Comparison of ENCODE assay signal across 1 cellular context in the genomic region with DNA sequence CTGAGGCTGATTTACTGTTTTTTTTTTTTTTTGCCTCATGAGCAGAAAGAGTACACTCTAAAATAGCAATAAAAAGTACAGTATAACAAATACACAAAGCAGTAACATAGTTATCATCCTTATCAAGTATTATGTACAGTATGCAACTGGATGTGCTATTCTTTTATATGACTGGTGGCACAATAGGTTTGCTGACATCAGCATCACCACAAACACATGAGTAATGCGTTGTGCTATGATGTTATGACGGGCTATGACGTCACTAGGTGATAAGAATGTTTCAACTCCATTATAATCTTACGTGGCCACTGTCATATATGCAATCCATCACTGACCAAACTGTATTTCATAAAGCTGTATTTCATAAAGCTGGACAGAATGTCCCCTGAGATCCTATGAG.
TF ChIP-seq lines count a peak whose summit lies in the region.

No MANE protein-coding gene starts in this region.

TF ChIP-seq in HEK293, 187 proteins besides CTCF, POLR2A, EP300 and RAD21 (continued from another document):
- TF ChIP-seq, protein P1, sequence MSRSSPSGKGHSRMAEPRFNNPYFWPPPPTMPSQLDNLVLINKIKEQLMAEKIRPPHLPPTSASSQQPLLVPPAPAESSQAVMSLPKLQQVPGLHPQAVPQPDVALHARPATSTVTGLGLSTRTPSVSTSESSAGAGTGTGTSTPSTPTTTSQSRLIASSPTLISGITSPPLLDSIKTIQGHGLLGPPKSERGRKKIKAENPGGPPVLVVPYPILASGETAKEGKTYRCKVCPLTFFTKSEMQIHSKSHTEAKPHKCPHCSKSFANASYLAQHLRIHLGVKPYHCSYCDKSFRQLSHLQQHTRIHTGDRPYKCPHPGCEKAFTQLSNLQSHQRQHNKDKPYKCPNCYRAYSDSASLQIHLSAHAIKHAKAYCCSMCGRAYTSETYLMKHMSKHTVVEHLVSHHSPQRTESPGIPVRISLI (tag by site-specific recombination; IDR thresholded peaks at IDR 0.05) = no peak
- TF ChIP-seq ZXDB (tag by site-specific recombination; IDR thresholded peaks at IDR 0.05) (no peak), ZNF184 (tag by site-specific recombination; IDR thresholded peaks at IDR 0.05) (no peak), BCL11A (tag by site-specific recombination; IDR thresholded peaks at IDR 0.05; ENCODE audit: low read depth) (no peak), ZNF311 (tag by site-specific recombination; IDR thresholded peaks at IDR 0.05; ENCODE audit: borderline replicate concordance) (no peak), ZNF843 (tag by site-specific recombination; IDR thresholded peaks at IDR 0.05) (0 out of 2 replicates have a peak, but pooled peaks have one; percentile 28), ZNF600 (tag by site-specific recombination; IDR thresholded peaks at IDR 0.05) (no peak), ZNF175 (tag by site-specific recombination; IDR thresholded peaks at IDR 0.05) (no peak), SP7 (tag by site-specific recombination; IDR thresholded peaks at IDR 0.05) (peak; percentile 51), PRDM1 (tag by site-specific recombination; IDR thresholded peaks at IDR 0.05) (no peak), ZNF394 (tag by site-specific recombination; IDR thresholded peaks at IDR 0.05; ENCODE audit: borderline replicate concordance) (no peak), ZNF548 (tag by site-specific recombination; IDR thresholded peaks at IDR 0.05) (no peak), ZNF791 (tag by site-specific recombination; IDR thresholded peaks at IDR 0.05) (no peak), REPIN1 (tag by site-specific recombination; IDR thresholded peaks at IDR 0.05; ENCODE audit: low read depth) (no peak), SP3 (tag by site-specific recombination; IDR thresholded peaks at IDR 0.05) (0 out of 2 replicates have a peak, but pooled peaks have one; percentile 32), ZNF792 (tag by site-specific recombination; IDR thresholded peaks at IDR 0.05) (no peak), ZNF202 (tag by site-specific recombination; IDR thresholded peaks at IDR 0.05; ENCODE audit: borderline replicate concordance) (no peak), SALL2 (tag by site-specific recombination; IDR thresholded peaks at IDR 0.05; ENCODE audit: borderline replicate concordance) (no peak), ZNF274 (IDR thresholded peaks at IDR 0.05; ENCODE audit: low read length) (no peak), ZNF274 (tag by site-specific recombination; IDR thresholded peaks at IDR 0.05; ENCODE audit: borderline replicate concordance) (no peak), SP2 (tag by site-specific recombination; IDR thresholded peaks at IDR 0.05) (no peak), TRIM28 (IDR thresholded peaks at IDR 0.05; ENCODE audit: borderline replicate concordance, low read length) (no peak), ZNF133 (tag by site-specific recombination; IDR thresholded peaks at IDR 0.05) (no peak), ZNF292 (tag by site-specific recombination; IDR thresholded peaks at IDR 0.05; ENCODE audit: borderline replicate concordance, low read depth) (no peak), ZFP41 (tag by site-specific recombination; IDR thresholded peaks at IDR 0.05; ENCODE audit: borderline replicate concordance) (no peak), ZNF10 (tag by site-specific recombination; IDR thresholded peaks at IDR 0.05) (no peak), HOXA7 (CRISPR knock-in tag; IDR thresholded peaks at IDR 0.05; ENCODE audit: borderline replicate concordance) (no peak), ZNF747 (tag by site-specific recombination; IDR thresholded peaks at IDR 0.05) (no peak), ZNF558 (tag by site-specific recombination; IDR thresholded peaks at IDR 0.05) (no peak), ZSCAN30 (tag by site-specific recombination; IDR thresholded peaks at IDR 0.05) (no peak), ZBTB8A (tag by site-specific recombination; IDR thresholded peaks at IDR 0.05) (no peak), ZNF501 (tag by site-specific recombination; IDR thresholded peaks at IDR 0.05) (no peak)
- TF ChIP-seq, protein P2, sequence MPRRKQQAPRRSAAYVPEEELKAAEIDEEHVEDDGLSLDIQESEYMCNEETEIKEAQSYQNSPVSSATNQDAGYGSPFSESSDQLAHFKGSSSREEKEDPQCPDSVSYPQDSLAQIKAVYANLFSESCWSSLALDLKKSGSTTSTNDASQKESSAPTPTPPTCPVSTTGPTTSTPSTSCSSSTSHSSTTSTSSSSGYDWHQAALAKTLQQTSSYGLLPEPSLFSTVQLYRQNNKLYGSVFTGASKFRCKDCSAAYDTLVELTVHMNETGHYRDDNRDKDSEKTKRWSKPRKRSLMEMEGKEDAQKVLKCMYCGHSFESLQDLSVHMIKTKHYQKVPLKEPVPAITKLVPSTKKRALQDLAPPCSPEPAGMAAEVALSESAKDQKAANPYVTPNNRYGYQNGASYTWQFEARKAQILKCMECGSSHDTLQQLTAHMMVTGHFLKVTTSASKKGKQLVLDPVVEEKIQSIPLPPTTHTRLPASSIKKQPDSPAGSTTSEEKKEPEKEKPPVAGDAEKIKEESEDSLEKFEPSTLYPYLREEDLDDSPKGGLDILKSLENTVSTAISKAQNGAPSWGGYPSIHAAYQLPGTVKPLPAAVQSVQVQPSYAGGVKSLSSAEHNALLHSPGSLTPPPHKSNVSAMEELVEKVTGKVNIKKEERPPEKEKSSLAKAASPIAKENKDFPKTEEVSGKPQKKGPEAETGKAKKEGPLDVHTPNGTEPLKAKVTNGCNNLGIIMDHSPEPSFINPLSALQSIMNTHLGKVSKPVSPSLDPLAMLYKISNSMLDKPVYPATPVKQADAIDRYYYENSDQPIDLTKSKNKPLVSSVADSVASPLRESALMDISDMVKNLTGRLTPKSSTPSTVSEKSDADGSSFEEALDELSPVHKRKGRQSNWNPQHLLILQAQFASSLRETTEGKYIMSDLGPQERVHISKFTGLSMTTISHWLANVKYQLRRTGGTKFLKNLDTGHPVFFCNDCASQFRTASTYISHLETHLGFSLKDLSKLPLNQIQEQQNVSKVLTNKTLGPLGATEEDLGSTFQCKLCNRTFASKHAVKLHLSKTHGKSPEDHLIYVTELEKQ (tag by site-specific recombination; IDR thresholded peaks at IDR 0.05; ENCODE audit: borderline replicate concordance) = peak; percentile 23; the same call in 1 of the 2 replicates
- TF ChIP-seq, protein P3, sequence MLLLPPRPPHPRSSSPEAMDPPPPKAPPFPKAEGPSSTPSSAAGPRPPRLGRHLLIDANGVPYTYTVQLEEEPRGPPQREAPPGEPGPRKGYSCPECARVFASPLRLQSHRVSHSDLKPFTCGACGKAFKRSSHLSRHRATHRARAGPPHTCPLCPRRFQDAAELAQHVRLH (tag by site-specific recombination; IDR thresholded peaks at IDR 0.05) = no peak
- TF ChIP-seq, protein P4, sequence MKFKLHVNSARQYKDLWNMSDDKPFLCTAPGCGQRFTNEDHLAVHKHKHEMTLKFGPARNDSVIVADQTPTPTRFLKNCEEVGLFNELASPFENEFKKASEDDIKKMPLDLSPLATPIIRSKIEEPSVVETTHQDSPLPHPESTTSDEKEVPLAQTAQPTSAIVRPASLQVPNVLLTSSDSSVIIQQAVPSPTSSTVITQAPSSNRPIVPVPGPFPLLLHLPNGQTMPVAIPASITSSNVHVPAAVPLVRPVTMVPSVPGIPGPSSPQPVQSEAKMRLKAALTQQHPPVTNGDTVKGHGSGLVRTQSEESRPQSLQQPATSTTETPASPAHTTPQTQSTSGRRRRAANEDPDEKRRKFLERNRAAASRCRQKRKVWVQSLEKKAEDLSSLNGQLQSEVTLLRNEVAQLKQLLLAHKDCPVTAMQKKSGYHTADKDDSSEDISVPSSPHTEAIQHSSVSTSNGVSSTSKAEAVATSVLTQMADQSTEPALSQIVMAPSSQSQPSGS (tag by site-specific recombination; IDR thresholded peaks at IDR 0.05; ENCODE audit: low read depth) = peak; percentile 95
- TF ChIP-seq, protein P5, sequence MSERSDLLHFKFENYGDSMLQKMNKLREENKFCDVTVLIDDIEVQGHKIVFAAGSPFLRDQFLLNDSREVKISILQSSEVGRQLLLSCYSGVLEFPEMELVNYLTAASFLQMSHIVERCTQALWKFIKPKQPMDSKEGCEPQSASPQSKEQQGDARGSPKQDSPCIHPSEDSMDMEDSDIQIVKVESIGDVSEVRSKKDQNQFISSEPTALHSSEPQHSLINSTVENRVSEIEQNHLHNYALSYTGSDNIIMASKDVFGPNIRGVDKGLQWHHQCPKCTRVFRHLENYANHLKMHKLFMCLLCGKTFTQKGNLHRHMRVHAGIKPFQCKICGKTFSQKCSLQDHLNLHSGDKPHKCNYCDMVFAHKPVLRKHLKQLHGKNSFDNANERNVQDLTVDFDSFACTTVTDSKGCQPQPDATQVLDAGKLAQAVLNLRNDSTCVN (tag by site-specific recombination; optimal IDR thresholded peaks at IDR 0.05) = no peak
- TF ChIP-seq, protein P6, sequence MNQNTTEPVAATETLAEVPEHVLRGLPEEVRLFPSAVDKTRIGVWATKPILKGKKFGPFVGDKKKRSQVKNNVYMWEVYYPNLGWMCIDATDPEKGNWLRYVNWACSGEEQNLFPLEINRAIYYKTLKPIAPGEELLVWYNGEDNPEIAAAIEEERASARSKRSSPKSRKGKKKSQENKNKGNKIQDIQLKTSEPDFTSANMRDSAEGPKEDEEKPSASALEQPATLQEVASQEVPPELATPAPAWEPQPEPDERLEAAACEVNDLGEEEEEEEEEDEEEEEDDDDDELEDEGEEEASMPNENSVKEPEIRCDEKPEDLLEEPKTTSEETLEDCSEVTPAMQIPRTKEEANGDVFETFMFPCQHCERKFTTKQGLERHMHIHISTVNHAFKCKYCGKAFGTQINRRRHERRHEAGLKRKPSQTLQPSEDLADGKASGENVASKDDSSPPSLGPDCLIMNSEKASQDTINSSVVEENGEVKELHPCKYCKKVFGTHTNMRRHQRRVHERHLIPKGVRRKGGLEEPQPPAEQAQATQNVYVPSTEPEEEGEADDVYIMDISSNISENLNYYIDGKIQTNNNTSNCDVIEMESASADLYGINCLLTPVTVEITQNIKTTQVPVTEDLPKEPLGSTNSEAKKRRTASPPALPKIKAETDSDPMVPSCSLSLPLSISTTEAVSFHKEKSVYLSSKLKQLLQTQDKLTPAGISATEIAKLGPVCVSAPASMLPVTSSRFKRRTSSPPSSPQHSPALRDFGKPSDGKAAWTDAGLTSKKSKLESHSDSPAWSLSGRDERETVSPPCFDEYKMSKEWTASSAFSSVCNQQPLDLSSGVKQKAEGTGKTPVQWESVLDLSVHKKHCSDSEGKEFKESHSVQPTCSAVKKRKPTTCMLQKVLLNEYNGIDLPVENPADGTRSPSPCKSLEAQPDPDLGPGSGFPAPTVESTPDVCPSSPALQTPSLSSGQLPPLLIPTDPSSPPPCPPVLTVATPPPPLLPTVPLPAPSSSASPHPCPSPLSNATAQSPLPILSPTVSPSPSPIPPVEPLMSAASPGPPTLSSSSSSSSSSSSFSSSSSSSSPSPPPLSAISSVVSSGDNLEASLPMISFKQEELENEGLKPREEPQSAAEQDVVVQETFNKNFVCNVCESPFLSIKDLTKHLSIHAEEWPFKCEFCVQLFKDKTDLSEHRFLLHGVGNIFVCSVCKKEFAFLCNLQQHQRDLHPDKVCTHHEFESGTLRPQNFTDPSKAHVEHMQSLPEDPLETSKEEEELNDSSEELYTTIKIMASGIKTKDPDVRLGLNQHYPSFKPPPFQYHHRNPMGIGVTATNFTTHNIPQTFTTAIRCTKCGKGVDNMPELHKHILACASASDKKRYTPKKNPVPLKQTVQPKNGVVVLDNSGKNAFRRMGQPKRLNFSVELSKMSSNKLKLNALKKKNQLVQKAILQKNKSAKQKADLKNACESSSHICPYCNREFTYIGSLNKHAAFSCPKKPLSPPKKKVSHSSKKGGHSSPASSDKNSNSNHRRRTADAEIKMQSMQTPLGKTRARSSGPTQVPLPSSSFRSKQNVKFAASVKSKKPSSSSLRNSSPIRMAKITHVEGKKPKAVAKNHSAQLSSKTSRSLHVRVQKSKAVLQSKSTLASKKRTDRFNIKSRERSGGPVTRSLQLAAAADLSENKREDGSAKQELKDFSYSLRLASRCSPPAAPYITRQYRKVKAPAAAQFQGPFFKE (tag by site-specific recombination; IDR thresholded peaks at IDR 0.05; ENCODE audit: borderline replicate concordance) = no peak
- TF ChIP-seq, protein P7, sequence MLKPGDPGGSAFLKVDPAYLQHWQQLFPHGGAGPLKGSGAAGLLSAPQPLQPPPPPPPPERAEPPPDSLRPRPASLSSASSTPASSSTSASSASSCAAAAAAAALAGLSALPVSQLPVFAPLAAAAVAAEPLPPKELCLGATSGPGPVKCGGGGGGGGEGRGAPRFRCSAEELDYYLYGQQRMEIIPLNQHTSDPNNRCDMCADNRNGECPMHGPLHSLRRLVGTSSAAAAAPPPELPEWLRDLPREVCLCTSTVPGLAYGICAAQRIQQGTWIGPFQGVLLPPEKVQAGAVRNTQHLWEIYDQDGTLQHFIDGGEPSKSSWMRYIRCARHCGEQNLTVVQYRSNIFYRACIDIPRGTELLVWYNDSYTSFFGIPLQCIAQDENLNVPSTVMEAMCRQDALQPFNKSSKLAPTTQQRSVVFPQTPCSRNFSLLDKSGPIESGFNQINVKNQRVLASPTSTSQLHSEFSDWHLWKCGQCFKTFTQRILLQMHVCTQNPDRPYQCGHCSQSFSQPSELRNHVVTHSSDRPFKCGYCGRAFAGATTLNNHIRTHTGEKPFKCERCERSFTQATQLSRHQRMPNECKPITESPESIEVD (tag by site-specific recombination; IDR thresholded peaks at IDR 0.05) = peak; percentile 26; the same call in 1 of the 2 replicates
- TF ChIP-seq, protein P8, sequence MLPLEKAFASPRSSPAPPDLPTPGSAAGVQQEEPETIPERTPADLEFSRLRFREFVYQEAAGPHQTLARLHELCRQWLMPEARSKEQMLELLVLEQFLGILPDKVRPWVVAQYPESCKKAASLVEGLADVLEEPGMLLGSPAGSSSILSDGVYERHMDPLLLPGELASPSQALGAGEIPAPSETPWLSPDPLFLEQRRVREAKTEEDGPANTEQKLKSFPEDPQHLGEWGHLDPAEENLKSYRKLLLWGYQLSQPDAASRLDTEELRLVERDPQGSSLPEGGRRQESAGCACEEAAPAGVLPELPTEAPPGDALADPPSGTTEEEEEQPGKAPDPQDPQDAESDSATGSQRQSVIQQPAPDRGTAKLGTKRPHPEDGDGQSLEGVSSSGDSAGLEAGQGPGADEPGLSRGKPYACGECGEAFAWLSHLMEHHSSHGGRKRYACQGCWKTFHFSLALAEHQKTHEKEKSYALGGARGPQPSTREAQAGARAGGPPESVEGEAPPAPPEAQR (tag by site-specific recombination; IDR thresholded peaks at IDR 0.05) = no peak
- TF ChIP-seq, protein P9, sequence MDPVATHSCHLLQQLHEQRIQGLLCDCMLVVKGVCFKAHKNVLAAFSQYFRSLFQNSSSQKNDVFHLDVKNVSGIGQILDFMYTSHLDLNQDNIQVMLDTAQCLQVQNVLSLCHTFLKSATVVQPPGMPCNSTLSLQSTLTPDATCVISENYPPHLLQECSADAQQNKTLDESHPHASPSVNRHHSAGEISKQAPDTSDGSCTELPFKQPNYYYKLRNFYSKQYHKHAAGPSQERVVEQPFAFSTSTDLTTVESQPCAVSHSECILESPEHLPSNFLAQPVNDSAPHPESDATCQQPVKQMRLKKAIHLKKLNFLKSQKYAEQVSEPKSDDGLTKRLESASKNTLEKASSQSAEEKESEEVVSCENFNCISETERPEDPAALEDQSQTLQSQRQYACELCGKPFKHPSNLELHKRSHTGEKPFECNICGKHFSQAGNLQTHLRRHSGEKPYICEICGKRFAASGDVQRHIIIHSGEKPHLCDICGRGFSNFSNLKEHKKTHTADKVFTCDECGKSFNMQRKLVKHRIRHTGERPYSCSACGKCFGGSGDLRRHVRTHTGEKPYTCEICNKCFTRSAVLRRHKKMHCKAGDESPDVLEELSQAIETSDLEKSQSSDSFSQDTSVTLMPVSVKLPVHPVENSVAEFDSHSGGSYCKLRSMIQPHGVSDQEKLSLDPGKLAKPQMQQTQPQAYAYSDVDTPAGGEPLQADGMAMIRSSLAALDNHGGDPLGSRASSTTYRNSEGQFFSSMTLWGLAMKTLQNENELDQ (tag by site-specific recombination; IDR thresholded peaks at IDR 0.05; ENCODE audit: low read depth) = no peak
